In genomic region chr7:99267530-99268360, GRCh38 we compare ENCODE assay signal across 8 cellular contexts. TPM values are rescaled to one million over a fixed set of nuclear protein-coding genes. Genes with fewer than 3 reads are reported as not detected.
A peak's percentile ranks its signal among the peaks of the same experiment; 100 is the strongest.
DNase-seq lines count a peak whose midpoint lies in the region; ATAC-seq and TF ChIP-seq lines count a peak whose summit lies in the region.

No MANE protein-coding gene starts in this region.

- H3K9me3 ChIP-seq in esophagus squamous epithelium = no peaks in the 10 kb centered on the region
- no peaks in the 10 kb centered on the region for H3K9me3 ChIP-seq in uterus

- H3K27ac ChIP-seq in RWPE1 (peak overlapping the region; percentile 84), esophagus squamous epithelium (peak overlapping the region; percentile 5 to 63 (median 10)), uterus (no peak overlapping the region)

- H3K36me3 ChIP-seq in esophagus squamous epithelium = no peaks in the 10 kb centered on the region
- no peaks in the 10 kb centered on the region for H3K36me3 ChIP-seq in uterus

- POLR2A ChIA-PET in RWPE1 (lab: Yijun Ruan, JAX; ENCODE audit: low non-redundant PET) = interaction anchor here (0.6 kb wide), 1 partner anchor 787 kb away, joined by 20 read pairs; no protein-coding TSS in a partner anchor

- CTCF ChIA-PET in RWPE1 (lab: Yijun Ruan, JAX) = interaction anchor here (1.0 kb wide), 1 partner anchor 125 kb away, joined by 3 read pairs; no protein-coding TSS in a partner anchor

- H3K27me3 ChIP-seq in esophagus squamous epithelium (no peaks in the 10 kb centered on the region), uterus (no peaks in the 10 kb centered on the region)

- ATAC-seq in GM19023 (IDR thresholded peaks at IDR 0.05; ENCODE audit: unreplicated experiment) = no peak

- TF ChIP-seq POLR2A in esophagus squamous epithelium (IDR thresholded peaks at IDR 0.05) = no peak
- TF ChIP-seq POLR2A in uterus (IDR thresholded peaks at IDR 0.05) = no peak

- in situ Hi-C loops in Caki2 (cut with HindIII; ENCODE audit: low pct_unique_long_range_greater_than_20kb, low sequenced_read_pairs) = no loop called here

- 37 to 54% methylated on average over 9 to 12 of the region's 12 CpGs for WGBS in esophagus squamous epithelium, 2 donors

- TF ChIP-seq CTCF in RWPE1 (conservative IDR thresholded peaks at IDR 0.05; ENCODE audit: low read depth) (no peak), esophagus squamous epithelium (IDR thresholded peaks at IDR 0.05) (no peak), uterus (IDR thresholded peaks at IDR 0.05) (no peak)

- intact Hi-C loops in esophagus squamous epithelium (cut with DNase I) (no loop called here), uterus (cut with DNase I; ENCODE audit: low total_unique reads) (no loop called here)

- DNase-seq in Caki2 (ENCODE audit: low read depth) (peak; percentile 72), RWPE1 (ENCODE audit: low spot score) (peak; percentile 94), esophagus squamous epithelium (lab: John Stamatoyannopoulos, UW) (no peak), pons (ENCODE audit: low spot score) (peak; percentile 74), NCI-H510A (lab: John Stamatoyannopoulos, UW) (no peak), uterus (no peak)
- no peak for DNase-seq in activated T-cell treated with anti-CD3 and anti-CD28 coated beads, Interleukin-2, amount 50 U/mL, for 48 hours

- H3K4me1 ChIP-seq in esophagus squamous epithelium = peaks cover 0 to 17% (median 0%) of the 10 kb centered on the region in 3 donors
- no peaks in the 10 kb centered on the region for H3K4me1 ChIP-seq in uterus

- H3K4me3 ChIP-seq in esophagus squamous epithelium (no peak overlapping the region), uterus (no peak overlapping the region)

RNA-seq across cellular contexts. Expression of gene MYH16, which starts 4.9 kb away (rescaled TPM):
- total RNA-seq in Caki2 (2014; rRNA removed; shearing (Covaris generic); ENCODE audit: low replicate concordance) = 0.09 and 0.24 TPM in 2 replicates
- total RNA-seq in esophagus squamous epithelium (under 1 TPM in 1 of 4 donors, not detected in 3; 0.76 TPM), uterus (not detected)

RNA-seq across cellular contexts. Expression of gene ARPC1A, which starts 58.0 kb away (rescaled TPM):
- total RNA-seq in Caki2 (2014; rRNA removed; shearing (Covaris generic); ENCODE audit: low replicate concordance) = 125 and 179 TPM in 2 replicates
- total RNA-seq in esophagus squamous epithelium = 100 to 1,000 TPM; 114 to 155 (median 154) TPM
- total RNA-seq in uterus = 100 to 1,000 TPM in 3 of 4 donors, 10 to 100 TPM in 1; 76.5 to 118 (median 103) TPM

RNA-seq across cellular contexts. Expression of gene KPNA7, which starts 59.8 kb away (rescaled TPM):
- total RNA-seq in Caki2 (2014; rRNA removed; shearing (Covaris generic); ENCODE audit: low replicate concordance) = 1.1 and 2.3 TPM in 2 replicates
- total RNA-seq in esophagus squamous epithelium (under 1 TPM in 3 of 4 donors, not detected in 1; 0.32 to 0.42 (median 0.38) TPM), uterus (not detected)

Comparison
In these comparisons a context has a peak if more than half of its experiments do, and no peak if none do; other contexts are left out.
1. DNase-seq: peak in Caki2 (single experiment), RWPE1 (single experiment) and pons (single experiment); none in esophagus squamous epithelium (single experiment), NCI-H510A (single experiment), uterus (0 of 2) and activated T-cell treated with anti-CD3 and anti-CD28 coated beads, Interleukin-2, amount 50 U/mL, for 48 hours (0 of 2).
2. H3K27ac ChIP-seq: peak in RWPE1 (single experiment) and esophagus squamous epithelium (4 of 4); none in uterus (0 of 2).